Comparison of ENCODE assay signal across 10 cellular contexts in the genomic region with DNA sequence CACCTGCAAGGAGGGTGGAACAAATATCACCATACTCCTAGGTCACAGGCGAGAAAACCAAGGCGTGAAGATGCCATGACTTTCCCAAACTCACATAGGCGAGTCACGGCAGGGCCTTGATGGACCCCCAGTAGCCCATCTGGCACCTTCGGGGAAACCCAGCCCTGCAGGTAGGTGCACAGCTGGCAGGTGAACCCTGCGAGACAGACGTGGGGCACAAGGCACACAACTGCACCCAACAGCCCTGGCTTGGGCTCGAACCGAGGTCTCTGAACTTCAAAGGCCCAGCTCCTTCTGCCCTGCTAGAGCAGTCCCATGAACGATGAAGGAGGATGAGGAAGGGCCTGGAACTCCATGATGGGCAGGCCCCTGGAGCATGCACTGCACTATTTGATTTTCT.
"Had no signal": no experiment of that assay in that cellular context is flagged by ENCODE, and none has a peak within 500 bp of the region (broad histone marks: within the 10 kb centered on the region; RNA-seq: fewer than 3 reads in every experiment).

No MANE protein-coding gene starts in this region.

- H2AFZ ChIP-seq: GM23248, GM23338 had no signal

- H3K9me3 ChIP-seq: HAP-1 had no signal

- FAIRE-seq: H1, H54 had no signal

- DNase-seq: GM23248, GOT3, H7, H9, HCEC 1CT, HFFc6 had no signal

- H3K4me2 ChIP-seq: GM23338 had no signal

- H3K9ac ChIP-seq: GM23248 had no signal

- H3K4me1 ChIP-seq: HAP-1 had no signal

- H3K4me3 ChIP-seq: GM23248, GM23338, HAP-1 had no signal

- H3K36me3 ChIP-seq: HAP-1 had no signal

- H3K27ac ChIP-seq: GM23248 had no signal
